Comparison of ENCODE assay signal across 1 cellular context in the genomic region with DNA sequence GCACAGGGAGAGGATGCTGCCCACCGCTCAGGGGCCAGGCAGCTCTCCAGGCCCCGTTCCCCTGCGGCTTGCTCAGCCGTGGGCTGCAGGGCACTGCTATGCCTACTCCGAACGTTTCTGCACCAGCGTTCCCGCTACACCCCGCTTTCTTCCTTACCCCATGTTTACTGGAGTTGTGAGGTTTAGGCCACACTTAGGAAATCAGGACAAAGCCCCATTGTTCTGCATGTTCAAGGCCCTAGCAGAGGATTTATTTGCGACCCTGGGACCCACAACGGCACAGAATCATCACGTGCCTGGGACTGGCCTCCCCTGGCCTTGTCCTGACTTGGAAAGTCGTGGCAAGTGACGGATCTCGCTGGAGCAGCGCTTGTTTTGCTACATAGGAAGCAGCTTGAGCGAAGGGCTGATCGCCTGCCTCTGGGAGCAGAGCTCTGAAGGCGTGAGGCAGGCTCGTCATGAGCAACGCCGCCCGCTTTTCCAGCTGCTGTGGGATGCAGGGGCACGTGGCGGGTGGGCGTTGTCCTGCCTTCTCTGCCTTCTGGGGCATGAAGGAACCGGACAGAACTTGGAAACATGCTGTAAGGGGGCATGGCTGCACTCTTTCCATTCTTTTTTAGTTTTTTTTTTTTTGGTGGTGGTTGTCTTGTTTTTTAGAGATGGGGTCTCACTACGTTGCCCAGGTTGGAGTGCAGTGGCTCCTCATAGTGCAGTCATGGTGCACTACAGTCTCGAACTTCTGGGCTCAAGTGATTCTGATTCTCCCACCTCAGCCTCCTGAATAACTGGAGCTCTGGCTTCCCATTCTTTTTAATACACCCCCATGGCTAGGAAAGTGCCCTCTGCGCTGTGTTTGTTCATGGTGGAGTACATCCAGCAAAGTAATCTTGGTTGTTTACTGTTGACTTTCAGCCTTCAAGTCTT.
TF ChIP-seq lines count a peak whose summit lies in the region.

No MANE protein-coding gene starts in this region.

TF ChIP-seq in HepG2, 621 proteins besides CTCF, POLR2A, EP300 and RAD21 (continued from another document and continues in another):
- TF ChIP-seq, protein P1, sequence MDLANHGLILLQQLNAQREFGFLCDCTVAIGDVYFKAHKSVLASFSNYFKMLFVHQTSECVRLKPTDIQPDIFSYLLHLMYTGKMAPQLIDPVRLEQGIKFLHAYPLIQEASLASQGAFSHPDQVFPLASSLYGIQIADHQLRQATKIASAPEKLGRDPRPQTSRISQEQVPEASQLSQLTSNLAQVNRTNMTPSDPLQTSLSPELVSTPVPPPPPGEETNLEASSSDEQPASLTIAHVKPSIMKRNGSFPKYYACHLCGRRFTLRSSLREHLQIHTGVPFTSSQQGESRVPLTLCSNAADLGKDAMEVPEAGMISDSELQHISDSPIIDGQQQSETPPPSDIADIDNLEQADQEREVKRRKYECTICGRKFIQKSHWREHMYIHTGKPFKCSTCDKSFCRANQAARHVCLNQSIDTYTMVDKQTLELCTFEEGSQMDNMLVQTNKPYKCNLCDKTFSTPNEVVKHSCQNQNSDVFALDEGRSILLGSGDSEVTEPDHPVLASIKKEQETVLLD (CRISPR knock-in tag; IDR thresholded peaks at IDR 0.05; ENCODE audit: low read depth), result no peak
- TF ChIP-seq ZNF660 (CRISPR knock-in tag; IDR thresholded peaks at IDR 0.05; ENCODE audit: borderline replicate concordance, low read depth) (no peak), ZNF879 (CRISPR knock-in tag; IDR thresholded peaks at IDR 0.05) (no peak), AGO1 (IDR thresholded peaks at IDR 0.05; ENCODE audit: low read depth, low read length, poor library complexity, severe bottlenecking) (peak; percentile 15), ZNF225 (CRISPR knock-in tag; IDR thresholded peaks at IDR 0.05) (0 out of 2 replicates have a peak, but pooled peaks have one; percentile 84), MEF2D (CRISPR knock-in tag; IDR thresholded peaks at IDR 0.05) (no peak), KMT2B (CRISPR knock-in tag; IDR thresholded peaks at IDR 0.05) (0 out of 2 replicates have a peak, but pooled peaks have one; percentile 32), TAF1 (CRISPR knock-in tag; IDR thresholded peaks at IDR 0.05) (peak; percentile 39; the same call in 1 of the 2 replicates), ZNF121 (CRISPR knock-in tag; IDR thresholded peaks at IDR 0.05) (peak; percentile 95), LCORL (IDR thresholded peaks at IDR 0.05) (no peak), LCORL (CRISPR knock-in tag; IDR thresholded peaks at IDR 0.05) (peak; percentile 57; the same call in 1 of the 2 replicates), RAD51 (IDR thresholded peaks at IDR 0.05; ENCODE audit: borderline replicate concordance) (0 out of 2 replicates have a peak, but pooled peaks have one; percentile 3), ZNF776 (CRISPR knock-in tag; IDR thresholded peaks at IDR 0.05) (peak; percentile 8; the same call in 1 of the 2 replicates)
- TF ChIP-seq, protein P2, sequence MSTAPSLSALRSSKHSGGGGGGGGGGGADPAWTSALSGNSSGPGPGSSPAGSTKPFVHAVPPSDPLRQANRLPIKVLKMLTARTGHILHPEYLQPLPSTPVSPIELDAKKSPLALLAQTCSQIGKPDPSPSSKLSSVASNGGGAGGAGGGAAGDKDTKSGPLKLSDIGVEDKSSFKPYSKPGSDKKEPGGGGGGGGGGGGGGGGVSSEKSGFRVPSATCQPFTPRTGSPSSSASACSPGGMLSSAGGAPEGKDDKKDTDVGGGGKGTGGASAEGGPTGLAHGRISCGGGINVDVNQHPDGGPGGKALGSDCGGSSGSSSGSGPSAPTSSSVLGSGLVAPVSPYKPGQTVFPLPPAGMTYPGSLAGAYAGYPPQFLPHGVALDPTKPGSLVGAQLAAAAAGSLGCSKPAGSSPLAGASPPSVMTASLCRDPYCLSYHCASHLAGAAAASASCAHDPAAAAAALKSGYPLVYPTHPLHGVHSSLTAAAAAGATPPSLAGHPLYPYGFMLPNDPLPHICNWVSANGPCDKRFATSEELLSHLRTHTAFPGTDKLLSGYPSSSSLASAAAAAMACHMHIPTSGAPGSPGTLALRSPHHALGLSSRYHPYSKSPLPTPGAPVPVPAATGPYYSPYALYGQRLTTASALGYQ (CRISPR knock-in tag; IDR thresholded peaks at IDR 0.05), result peak; percentile 82
- TF ChIP-seq, protein P3, sequence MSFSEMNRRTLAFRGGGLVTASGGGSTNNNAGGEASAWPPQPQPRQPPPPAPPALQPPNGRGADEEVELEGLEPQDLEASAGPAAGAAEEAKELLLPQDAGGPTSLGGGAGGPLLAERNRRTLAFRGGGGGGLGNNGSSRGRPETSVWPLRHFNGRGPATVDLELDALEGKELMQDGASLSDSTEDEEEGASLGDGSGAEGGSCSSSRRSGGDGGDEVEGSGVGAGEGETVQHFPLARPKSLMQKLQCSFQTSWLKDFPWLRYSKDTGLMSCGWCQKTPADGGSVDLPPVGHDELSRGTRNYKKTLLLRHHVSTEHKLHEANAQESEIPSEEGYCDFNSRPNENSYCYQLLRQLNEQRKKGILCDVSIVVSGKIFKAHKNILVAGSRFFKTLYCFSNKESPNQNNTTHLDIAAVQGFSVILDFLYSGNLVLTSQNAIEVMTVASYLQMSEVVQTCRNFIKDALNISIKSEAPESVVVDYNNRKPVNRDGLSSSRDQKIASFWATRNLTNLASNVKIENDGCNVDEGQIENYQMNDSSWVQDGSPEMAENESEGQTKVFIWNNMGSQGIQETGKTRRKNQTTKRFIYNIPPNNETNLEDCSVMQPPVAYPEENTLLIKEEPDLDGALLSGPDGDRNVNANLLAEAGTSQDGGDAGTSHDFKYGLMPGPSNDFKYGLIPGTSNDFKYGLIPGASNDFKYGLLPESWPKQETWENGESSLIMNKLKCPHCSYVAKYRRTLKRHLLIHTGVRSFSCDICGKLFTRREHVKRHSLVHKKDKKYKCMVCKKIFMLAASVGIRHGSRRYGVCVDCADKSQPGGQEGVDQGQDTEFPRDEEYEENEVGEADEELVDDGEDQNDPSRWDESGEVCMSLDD (CRISPR knock-in tag; IDR thresholded peaks at IDR 0.05; ENCODE audit: borderline replicate concordance), result peak; percentile 89; the same call in 1 of the 2 replicates
- TF ChIP-seq, protein P4, sequence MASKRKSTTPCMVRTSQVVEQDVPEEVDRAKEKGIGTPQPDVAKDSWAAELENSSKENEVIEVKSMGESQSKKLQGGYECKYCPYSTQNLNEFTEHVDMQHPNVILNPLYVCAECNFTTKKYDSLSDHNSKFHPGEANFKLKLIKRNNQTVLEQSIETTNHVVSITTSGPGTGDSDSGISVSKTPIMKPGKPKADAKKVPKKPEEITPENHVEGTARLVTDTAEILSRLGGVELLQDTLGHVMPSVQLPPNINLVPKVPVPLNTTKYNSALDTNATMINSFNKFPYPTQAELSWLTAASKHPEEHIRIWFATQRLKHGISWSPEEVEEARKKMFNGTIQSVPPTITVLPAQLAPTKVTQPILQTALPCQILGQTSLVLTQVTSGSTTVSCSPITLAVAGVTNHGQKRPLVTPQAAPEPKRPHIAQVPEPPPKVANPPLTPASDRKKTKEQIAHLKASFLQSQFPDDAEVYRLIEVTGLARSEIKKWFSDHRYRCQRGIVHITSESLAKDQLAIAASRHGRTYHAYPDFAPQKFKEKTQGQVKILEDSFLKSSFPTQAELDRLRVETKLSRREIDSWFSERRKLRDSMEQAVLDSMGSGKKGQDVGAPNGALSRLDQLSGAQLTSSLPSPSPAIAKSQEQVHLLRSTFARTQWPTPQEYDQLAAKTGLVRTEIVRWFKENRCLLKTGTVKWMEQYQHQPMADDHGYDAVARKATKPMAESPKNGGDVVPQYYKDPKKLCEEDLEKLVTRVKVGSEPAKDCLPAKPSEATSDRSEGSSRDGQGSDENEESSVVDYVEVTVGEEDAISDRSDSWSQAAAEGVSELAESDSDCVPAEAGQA (IDR thresholded peaks at IDR 0.05; ENCODE audit: low read depth), result no peak
- TF ChIP-seq, protein P4 (CRISPR knock-in tag; IDR thresholded peaks at IDR 0.05; ENCODE audit: borderline replicate concordance), result no peak
- TF ChIP-seq, protein P5, sequence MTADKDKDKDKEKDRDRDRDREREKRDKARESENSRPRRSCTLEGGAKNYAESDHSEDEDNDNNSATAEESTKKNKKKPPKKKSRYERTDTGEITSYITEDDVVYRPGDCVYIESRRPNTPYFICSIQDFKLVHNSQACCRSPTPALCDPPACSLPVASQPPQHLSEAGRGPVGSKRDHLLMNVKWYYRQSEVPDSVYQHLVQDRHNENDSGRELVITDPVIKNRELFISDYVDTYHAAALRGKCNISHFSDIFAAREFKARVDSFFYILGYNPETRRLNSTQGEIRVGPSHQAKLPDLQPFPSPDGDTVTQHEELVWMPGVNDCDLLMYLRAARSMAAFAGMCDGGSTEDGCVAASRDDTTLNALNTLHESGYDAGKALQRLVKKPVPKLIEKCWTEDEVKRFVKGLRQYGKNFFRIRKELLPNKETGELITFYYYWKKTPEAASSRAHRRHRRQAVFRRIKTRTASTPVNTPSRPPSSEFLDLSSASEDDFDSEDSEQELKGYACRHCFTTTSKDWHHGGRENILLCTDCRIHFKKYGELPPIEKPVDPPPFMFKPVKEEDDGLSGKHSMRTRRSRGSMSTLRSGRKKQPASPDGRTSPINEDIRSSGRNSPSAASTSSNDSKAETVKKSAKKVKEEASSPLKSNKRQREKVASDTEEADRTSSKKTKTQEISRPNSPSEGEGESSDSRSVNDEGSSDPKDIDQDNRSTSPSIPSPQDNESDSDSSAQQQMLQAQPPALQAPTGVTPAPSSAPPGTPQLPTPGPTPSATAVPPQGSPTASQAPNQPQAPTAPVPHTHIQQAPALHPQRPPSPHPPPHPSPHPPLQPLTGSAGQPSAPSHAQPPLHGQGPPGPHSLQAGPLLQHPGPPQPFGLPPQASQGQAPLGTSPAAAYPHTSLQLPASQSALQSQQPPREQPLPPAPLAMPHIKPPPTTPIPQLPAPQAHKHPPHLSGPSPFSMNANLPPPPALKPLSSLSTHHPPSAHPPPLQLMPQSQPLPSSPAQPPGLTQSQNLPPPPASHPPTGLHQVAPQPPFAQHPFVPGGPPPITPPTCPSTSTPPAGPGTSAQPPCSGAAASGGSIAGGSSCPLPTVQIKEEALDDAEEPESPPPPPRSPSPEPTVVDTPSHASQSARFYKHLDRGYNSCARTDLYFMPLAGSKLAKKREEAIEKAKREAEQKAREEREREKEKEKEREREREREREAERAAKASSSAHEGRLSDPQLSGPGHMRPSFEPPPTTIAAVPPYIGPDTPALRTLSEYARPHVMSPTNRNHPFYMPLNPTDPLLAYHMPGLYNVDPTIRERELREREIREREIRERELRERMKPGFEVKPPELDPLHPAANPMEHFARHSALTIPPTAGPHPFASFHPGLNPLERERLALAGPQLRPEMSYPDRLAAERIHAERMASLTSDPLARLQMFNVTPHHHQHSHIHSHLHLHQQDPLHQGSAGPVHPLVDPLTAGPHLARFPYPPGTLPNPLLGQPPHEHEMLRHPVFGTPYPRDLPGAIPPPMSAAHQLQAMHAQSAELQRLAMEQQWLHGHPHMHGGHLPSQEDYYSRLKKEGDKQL (CRISPR knock-in tag; IDR thresholded peaks at IDR 0.05; ENCODE audit: low read depth), result peak; percentile 59; the same call in 1 of the 2 replicates
- TF ChIP-seq, protein P6, sequence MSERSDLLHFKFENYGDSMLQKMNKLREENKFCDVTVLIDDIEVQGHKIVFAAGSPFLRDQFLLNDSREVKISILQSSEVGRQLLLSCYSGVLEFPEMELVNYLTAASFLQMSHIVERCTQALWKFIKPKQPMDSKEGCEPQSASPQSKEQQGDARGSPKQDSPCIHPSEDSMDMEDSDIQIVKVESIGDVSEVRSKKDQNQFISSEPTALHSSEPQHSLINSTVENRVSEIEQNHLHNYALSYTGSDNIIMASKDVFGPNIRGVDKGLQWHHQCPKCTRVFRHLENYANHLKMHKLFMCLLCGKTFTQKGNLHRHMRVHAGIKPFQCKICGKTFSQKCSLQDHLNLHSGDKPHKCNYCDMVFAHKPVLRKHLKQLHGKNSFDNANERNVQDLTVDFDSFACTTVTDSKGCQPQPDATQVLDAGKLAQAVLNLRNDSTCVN (CRISPR knock-in tag; IDR thresholded peaks at IDR 0.05; ENCODE audit: borderline replicate concordance), result 0 out of 2 replicates have a peak, but pooled peaks have one; percentile 24
- TF ChIP-seq, protein P7, sequence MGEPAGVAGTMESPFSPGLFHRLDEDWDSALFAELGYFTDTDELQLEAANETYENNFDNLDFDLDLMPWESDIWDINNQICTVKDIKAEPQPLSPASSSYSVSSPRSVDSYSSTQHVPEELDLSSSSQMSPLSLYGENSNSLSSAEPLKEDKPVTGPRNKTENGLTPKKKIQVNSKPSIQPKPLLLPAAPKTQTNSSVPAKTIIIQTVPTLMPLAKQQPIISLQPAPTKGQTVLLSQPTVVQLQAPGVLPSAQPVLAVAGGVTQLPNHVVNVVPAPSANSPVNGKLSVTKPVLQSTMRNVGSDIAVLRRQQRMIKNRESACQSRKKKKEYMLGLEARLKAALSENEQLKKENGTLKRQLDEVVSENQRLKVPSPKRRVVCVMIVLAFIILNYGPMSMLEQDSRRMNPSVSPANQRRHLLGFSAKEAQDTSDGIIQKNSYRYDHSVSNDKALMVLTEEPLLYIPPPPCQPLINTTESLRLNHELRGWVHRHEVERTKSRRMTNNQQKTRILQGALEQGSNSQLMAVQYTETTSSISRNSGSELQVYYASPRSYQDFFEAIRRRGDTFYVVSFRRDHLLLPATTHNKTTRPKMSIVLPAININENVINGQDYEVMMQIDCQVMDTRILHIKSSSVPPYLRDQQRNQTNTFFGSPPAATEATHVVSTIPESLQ (CRISPR knock-in tag; conservative IDR thresholded peaks at IDR 0.05), result 0 out of 2 replicates have a peak, but pooled peaks have one; percentile 54
